Comparison of ENCODE assay signal across 20 cellular contexts in the genomic region with DNA sequence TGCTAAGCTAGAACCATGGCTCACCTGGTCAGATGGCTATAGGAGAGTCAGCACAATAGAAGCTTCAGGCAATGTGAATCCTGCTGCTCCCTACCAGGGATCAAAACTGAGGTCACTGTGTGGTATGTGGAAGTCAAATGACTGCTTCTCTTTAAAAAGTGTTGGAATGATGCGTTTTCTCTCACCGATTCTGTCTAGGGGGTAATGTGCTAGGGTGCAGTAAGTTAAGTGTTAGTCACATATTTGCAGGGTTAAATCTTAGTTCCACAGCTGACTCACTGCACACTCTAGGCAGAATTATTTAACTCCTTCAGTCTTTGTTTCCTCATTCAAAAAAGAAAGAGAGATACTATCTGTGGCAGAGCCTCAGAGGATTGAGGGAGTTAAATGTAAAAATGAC.
DNase-seq lines count a peak whose midpoint lies in the region; ATAC-seq, FAIRE-seq and TF ChIP-seq lines count a peak whose summit lies in the region.
"Had no signal": no experiment of that assay in that cellular context is flagged by ENCODE, and none has a peak within 500 bp of the region (broad histone marks: within the 10 kb centered on the region; RNA-seq: fewer than 3 reads in every experiment).

No MANE protein-coding gene starts in this region.

- no peaks in the 10 kb centered on the region for H3K36me3 Mint-ChIP-seq in neural progenitor cell

- H3K27me3 Mint-ChIP-seq in neural progenitor cell (ENCODE audit: insufficient read depth, low read depth), result peaks cover 7% of the 10 kb centered on the region
- H3K27me3 Mint-ChIP-seq: activated CD4-positive, alpha-beta memory T cell treated with anti-CD3 and anti-CD28 coated beads, Interleukin-2, amount 10 ng/mL, durations not matched to agents 7 days and 5 days had no signal

- POLR2A ChIA-PET in AG04450 (lab: Yijun Ruan, JAX) (interaction anchor here (0.5 kb wide), 1 partner anchor 125 kb away, joined by 5 read pairs; no protein-coding TSS in a partner anchor), IMR-90 (lab: Charles Lee; ENCODE audit: unreplicated experiment) (no interaction called here), endothelial cell of umbilical vein (lab: Charles Lee) (no interaction called here)

- H3K14ac ChIP-seq in IMR-90 (replicated peaks; ENCODE audit: low read depth, low read length), result no peak overlapping the region

- H4K5ac ChIP-seq in IMR-90 (ENCODE audit: low read depth, low read length), result peak overlapping the region; percentile 42

- no peak overlapping the region for H3K56ac ChIP-seq in IMR-90 (ENCODE audit: extremely low read depth, insufficient read depth, low read length)

- TF ChIP-seq CTCF in AG04450 (IDR thresholded peaks at IDR 0.05; ENCODE audit: low read depth, low read length) (no peak), IMR-90 (conservative IDR thresholded peaks at IDR 0.05; ENCODE audit: low read depth, low read length) (no peak), endothelial cell of umbilical vein (IDR thresholded peaks at IDR 0.05; ENCODE audit: extremely low read depth in 1 of 2, insufficient read depth in 1 of 2, low read depth in 1 of 2, low read length in 2 of 2) (no peak), neural progenitor cell (IDR thresholded peaks at IDR 0.05) (no peak)

- H3K79me1 ChIP-seq in IMR-90 (ENCODE audit: low read depth in 1 of 2, low read length in 2 of 2), result no peaks in the 10 kb centered on the region

- no TSS peak for BruUV-seq in IMR-90 (replicated peaks; lab: Mats Ljungman, UMichigan)
- BruUV-seq in endothelial cell of umbilical vein (replicated peaks; lab: Mats Ljungman, UMichigan), result no TSS peak

- H3K4me1 Mint-ChIP-seq in neural progenitor cell, result peaks cover 36% of the 10 kb centered on the region
- H3K4me1 Mint-ChIP-seq: activated CD4-positive, alpha-beta memory T cell treated with anti-CD3 and anti-CD28 coated beads, Interleukin-2, amount 10 ng/mL, durations not matched to agents 7 days and 5 days had no signal

- H3F3A ChIP-seq in neural progenitor cell (ENCODE audit: low read depth), result peaks cover 23% of the 10 kb centered on the region

- H3K4ac ChIP-seq in IMR-90 (ENCODE audit: low read depth, low read length), result no peak overlapping the region

- H3K4me2 ChIP-seq in IMR-90 (ENCODE audit: low read depth, low read length), result peak overlapping the region; percentile 56; the same call in 1 of the 2 replicates
- H3K4me2 ChIP-seq in endothelial cell of umbilical vein (ENCODE audit: insufficient read depth, low read length), result no peak overlapping the region
- peak overlapping the region; percentile 27 for H3K4me2 ChIP-seq in neural progenitor cell

- no CpG with 5 or more reads among the region's 2 CpGs for WGBS in IMR-90 (ENCODE audit: extremely low coverage in 2 of 2, insufficient read length in 1 of 2), 2 experiments

- ATAC-seq in IMR-90 (ENCODE audit: low read depth) (peak; percentile 66), GM21423 (IDR thresholded peaks at IDR 0.05; ENCODE audit: unreplicated experiment) (no peak)

- TF ChIP-seq POLR2A in IMR-90 (IDR thresholded peaks at IDR 0.05; ENCODE audit: low read depth, low read length), result no peak
- TF ChIP-seq POLR2A in endothelial cell of umbilical vein (IDR thresholded peaks at IDR 0.05; ENCODE audit: low read depth, low read length), result no peak

- H2BK15ac ChIP-seq in IMR-90 (ENCODE audit: low read depth, low read length), result no peak overlapping the region

- H3K27ac Mint-ChIP-seq in neural progenitor cell, result no peak overlapping the region
- H3K27ac Mint-ChIP-seq: activated CD4-positive, alpha-beta memory T cell treated with anti-CD3 and anti-CD28 coated beads, Interleukin-2, amount 10 ng/mL, durations not matched to agents 7 days and 5 days had no signal

- H2AK5ac ChIP-seq in IMR-90 (ENCODE audit: low read depth, low read length), result no peak overlapping the region

- no peak overlapping the region for H2BK5ac ChIP-seq in IMR-90 (ENCODE audit: low read depth, low read length, poor library complexity, severe bottlenecking)

- peak overlapping the region; percentile 38; the same call in 1 of the 2 replicates for H3K18ac ChIP-seq in IMR-90 (ENCODE audit: low read depth, low read length)

- H3K4me3 ChIP-seq in AG04450 (ENCODE audit: low read depth, low read length) (no peak overlapping the region), IMR-90 (ENCODE audit: insufficient read depth, low read depth, low read length) (no peak overlapping the region), endothelial cell of umbilical vein (replicated peaks in 1 of 3; ENCODE audit: insufficient read depth in 1 of 3, low read depth in 1 of 3, low read length in 3 of 3) (no peak overlapping the region), neural progenitor cell (no peak overlapping the region)
- H3K4me3 ChIP-seq: lung had no signal

- no peaks in the 10 kb centered on the region for H3K9me3 Mint-ChIP-seq in neural progenitor cell

- H3K9ac ChIP-seq in IMR-90 (ENCODE audit: low read depth, low read length), result no peak overlapping the region
- H3K9ac ChIP-seq in endothelial cell of umbilical vein (replicated peaks; ENCODE audit: extremely low read depth, insufficient read depth, low read length), result no peak overlapping the region
- H3K9ac ChIP-seq in neural progenitor cell, result no peak overlapping the region

- no peak overlapping the region for H3K4me3 Mint-ChIP-seq in neural progenitor cell
- H3K4me3 Mint-ChIP-seq: activated CD4-positive, alpha-beta memory T cell treated with anti-CD3 and anti-CD28 coated beads, Interleukin-2, amount 10 ng/mL, durations not matched to agents 7 days and 5 days had no signal

- H4K20me1 ChIP-seq in IMR-90 (ENCODE audit: insufficient read depth, low read length) (no peaks in the 10 kb centered on the region), endothelial cell of umbilical vein (replicated peaks; ENCODE audit: control insufficient read depth, extremely low read depth, insufficient read depth, low read length) (no peaks in the 10 kb centered on the region), neural progenitor cell (ENCODE audit: low read depth) (no peaks in the 10 kb centered on the region)

- H3K9me3 ChIP-seq in AG04450 (ENCODE audit: control insufficient read depth, insufficient read depth, low read length), result no peaks in the 10 kb centered on the region
- H3K9me3 ChIP-seq in IMR-90 (ENCODE audit: control insufficient read depth, insufficient read depth, low read length), result no peaks in the 10 kb centered on the region
- no peaks in the 10 kb centered on the region for H3K9me3 ChIP-seq in endothelial cell of umbilical vein (replicated peaks; ENCODE audit: control insufficient read depth, insufficient read depth, low read length)
- H3K9me3 ChIP-seq in neural progenitor cell (ENCODE audit: low read depth), result no peaks in the 10 kb centered on the region
- H3K9me3 ChIP-seq: neutrophil had no signal

- no peak overlapping the region for H4K91ac ChIP-seq in IMR-90 (ENCODE audit: insufficient read depth, low read depth, low read length)

- H2BK20ac ChIP-seq in IMR-90 (ENCODE audit: low read depth, low read length), result 0 out of 2 replicates have a peak overlapping the region, but pooled peaks have one; percentile 2

- H3K79me2 ChIP-seq in endothelial cell of umbilical vein (ENCODE audit: control insufficient read depth, insufficient read depth, low read length), result no peaks in the 10 kb centered on the region
- H3K79me2 ChIP-seq in neural progenitor cell (ENCODE audit: low read depth), result no peaks in the 10 kb centered on the region

- H3K36me3 ChIP-seq in IMR-90 (ENCODE audit: control insufficient read depth, insufficient read depth, low read length), result no peaks in the 10 kb centered on the region
- no peaks in the 10 kb centered on the region for H3K36me3 ChIP-seq in endothelial cell of umbilical vein (ENCODE audit: control insufficient read depth in 2 of 2, extremely low read depth in 1 of 2, insufficient read depth in 2 of 2, low read length in 2 of 2)
- H3K36me3 ChIP-seq in neural progenitor cell, result no peaks in the 10 kb centered on the region
- H3K36me3 ChIP-seq: neutrophil had no signal

- no peak overlapping the region for H2AK9ac ChIP-seq in IMR-90 (replicated peaks; ENCODE audit: low read depth, low read length, poor library complexity)

- in situ Hi-C loops in IMR-90 (cut with MboI; ENCODE audit: low sequenced_read_pairs), result no loop called here

- peaks cover 3% of the 10 kb centered on the region; the same call in 1 of the 2 replicates for H3K9me1 ChIP-seq in IMR-90 (ENCODE audit: insufficient read depth, low read length)
- H3K9me1 ChIP-seq in endothelial cell of umbilical vein (replicated peaks; ENCODE audit: control insufficient read depth, extremely low read depth, insufficient read depth, low read length), result no peaks in the 10 kb centered on the region

- H2BK120ac ChIP-seq in IMR-90 (ENCODE audit: low read depth, low read length), result peak overlapping the region; percentile 50; the same call in 1 of the 2 replicates

- H2AFZ ChIP-seq in IMR-90 (replicated peaks; ENCODE audit: low read length, poor library complexity) (no peak overlapping the region), endothelial cell of umbilical vein (ENCODE audit: low read depth, low read length) (no peak overlapping the region), neural progenitor cell (replicated peaks) (no peak overlapping the region)

- H3K23ac ChIP-seq in IMR-90 (ENCODE audit: low read depth, low read length), result no peak overlapping the region

- peak; percentile 8 for DNase-seq in AG04450 (ENCODE audit: low read depth, low spot score)
- DNase-seq in IMR-90, result peak; percentile 73
- no peak for DNase-seq in endothelial cell of umbilical vein (ENCODE audit: low read depth, low spot score)
- DNase-seq in neural progenitor cell (ENCODE audit: low spot score), result no peak
- DNase-seq in caudate nucleus (lab: John Stamatoyannopoulos, UW), result no peak
- DNase-seq in foreskin melanocyte, result no peak
- DNase-seq in activated CD8-positive, alpha-beta memory T cell treated with anti-CD3 and anti-CD28 coated beads for 24 hours, result no peak
- DNase-seq: activated CD4-positive, alpha-beta memory T cell treated with anti-CD3 and anti-CD28 coated beads, Interleukin-2, amount 10 ng/mL, durations not matched to agents 7 days and 5 days; activated effector memory CD4-positive, alpha-beta T cell treated with anti-CD3 and anti-CD28 coated beads, Interleukin-2, amount 50 U/mL, for 16 hours; central memory CD4-positive, alpha-beta T cell; DMS153; GOT3; KG1; NCI-H187; NCI-H748 treated with DMSO at 0.1 percent for 48 hours; T1000 had no signal

- no peaks in the 10 kb centered on the region for H3K27me3 ChIP-seq in AG04450 (ENCODE audit: control insufficient read depth, insufficient read depth, low read length)
- no peaks in the 10 kb centered on the region for H3K27me3 ChIP-seq in IMR-90 (ENCODE audit: control insufficient read depth, insufficient read depth, low read length)
- no peaks in the 10 kb centered on the region for H3K27me3 ChIP-seq in endothelial cell of umbilical vein (ENCODE audit: control insufficient read depth in 2 of 2, insufficient read depth in 2 of 2, low read length in 2 of 2)
- H3K27me3 ChIP-seq in neural progenitor cell, result no peaks in the 10 kb centered on the region
- H3K27me3 ChIP-seq: neutrophil had no signal

- no peak for TF ChIP-seq RAD21 in IMR-90 (IDR thresholded peaks at IDR 0.05; ENCODE audit: low read length)

- peaks cover 20% of the 10 kb centered on the region for H3K4me1 ChIP-seq in IMR-90 (ENCODE audit: control insufficient read depth, insufficient read depth, low read length)
- H3K4me1 ChIP-seq in endothelial cell of umbilical vein (ENCODE audit: control insufficient read depth, extremely low read depth, insufficient read depth, low read length), result no peaks in the 10 kb centered on the region
- H3K4me1 ChIP-seq in neural progenitor cell, result peaks cover 65% of the 10 kb centered on the region

- no peak for FAIRE-seq in endothelial cell of umbilical vein (lab: Jason Lieb, UNC)
- FAIRE-seq: GM12891 had no signal

- no peak overlapping the region for H4K8ac ChIP-seq in IMR-90 (ENCODE audit: low read depth in 2 of 2, low read length in 2 of 2)

- intact Hi-C loops in IMR-90 (cut with micrococcal nuclease), result loop anchor here (10.0 kb wide), 1 partner anchor 240 kb away; no protein-coding TSS in a partner anchor
- intact Hi-C loops in endothelial cell of umbilical vein (cut with micrococcal nuclease), result no loop called here

- no peak overlapping the region for H3K27ac ChIP-seq in AG04450 (ENCODE audit: low read depth, low read length)
- H3K27ac ChIP-seq in IMR-90 (ENCODE audit: insufficient read depth, low read length), result no peak overlapping the region
- H3K27ac ChIP-seq in endothelial cell of umbilical vein (ENCODE audit: insufficient read depth, low read depth, low read length), result no peak overlapping the region
- H3K27ac ChIP-seq in neural progenitor cell, result peak overlapping the region; percentile 66
- H3K27ac ChIP-seq in caudate nucleus (ENCODE audit: low read depth, low read length), result no peak overlapping the region
- H3K27ac ChIP-seq: neutrophil had no signal

- dilution Hi-C loops in IMR-90 (cut with HindIII; ENCODE audit: low sequenced_read_pairs, unreplicated experiment) (no loop called here), endothelial cell of umbilical vein (cut with MboI; ENCODE audit: extremely low pct_ligation_motif_present, low sequenced_read_pairs) (no loop called here)

- CTCF ChIA-PET in AG04450 (lab: Charles Lee) (no interaction called here), IMR-90 (lab: Yijun Ruan, JAX) (no interaction called here), endothelial cell of umbilical vein (lab: Charles Lee) (no interaction called here)

Comparison
In these comparisons a context has a peak if more than half of its experiments do, and no peak if none do; other contexts are left out.
1. DNase-seq: peak in AG04450 (single experiment) and IMR-90 (single experiment); none in endothelial cell of umbilical vein (single experiment), neural progenitor cell (single experiment), caudate nucleus (0 of 61), foreskin melanocyte (single experiment) and activated CD8-positive, alpha-beta memory T cell treated with anti-CD3 and anti-CD28 coated beads for 24 hours (single experiment).